In genomic region chr5:175609504-175609903, GRCh38 we compare ENCODE assay signal across 17 cellular contexts. TPM values are rescaled to one million over a fixed set of nuclear protein-coding genes. Genes with fewer than 3 reads are reported as not detected.
DNase-seq lines count a peak whose midpoint lies in the region; ATAC-seq and TF ChIP-seq lines count a peak whose summit lies in the region.
"Had no signal": no experiment of that assay in that cellular context is flagged by ENCODE, and none has a peak within 500 bp of the region (broad histone marks: within the 10 kb centered on the region; RNA-seq: fewer than 3 reads in every experiment).

No MANE protein-coding gene starts in this region.

- H3K4me1 Mint-ChIP-seq in T-helper 2 cell treated with Interferon-gamma antibody and Interleukin-4, amounts not matched to agents 5 μg/mL and 100 μg/mL, for 36 hours (ENCODE audit: low read depth): no peaks in the 10 kb centered on the region
- peaks cover 10% of the 10 kb centered on the region for H3K4me1 Mint-ChIP-seq in activated CD8-positive, alpha-beta T cell treated with anti-CD3 and anti-CD28 coated beads, Interleukin-2, amount 10 ng/mL, durations not matched to agents 7 days and 5 days (ENCODE audit: low read depth)
- no peaks in the 10 kb centered on the region for H3K4me1 Mint-ChIP-seq in nephron progenitor cell

- H3K9me3 ChIP-seq in hepatocyte (ENCODE audit: low read depth): no peaks in the 10 kb centered on the region
- H3K9me3 ChIP-seq: right lobe of liver had no signal

- H3K79me2 ChIP-seq in hepatocyte: no peaks in the 10 kb centered on the region

- CTCF ChIA-PET in activated CD8-positive, alpha-beta T cell treated with anti-CD3 and anti-CD28 coated beads, Interleukin-2, amount 10 ng/mL, durations not matched to agents 7 days and 5 days (lab: Charles Lee): interaction anchor here (0.7 kb wide), 1 partner anchor 25 kb away, joined by 4 read pairs; no protein-coding TSS in a partner anchor

- peak; percentile 15 for DNase-seq in T-helper 2 cell treated with Interferon-gamma antibody and Interleukin-4, amounts not matched to agents 5 μg/mL and 100 μg/mL, for 36 hours (ENCODE audit: low spot score)
- peak; percentile 30 for DNase-seq in activated CD8-positive, alpha-beta T cell treated with anti-CD3 and anti-CD28 coated beads, Interleukin-2, amount 10 ng/mL, durations not matched to agents 7 days and 5 days
- DNase-seq in nephron progenitor cell (no peak), hepatocyte (ENCODE audit: low spot score) (no peak), AG08395 (ENCODE audit: low spot score) (no peak)
- DNase-seq in stimulated activated CD8-positive, alpha-beta memory T cell treated with anti-CD3 and anti-CD28 coated beads, Interleukin-15, amount 100 ng/mL, for 48 hours (ENCODE audit: low read depth in 2 of 2): peak; percentile 20 to 43
- DNase-seq: COR-L47; effector CD8-positive, alpha-beta T cell; GOT3; left ventricle myocardium inferior; NCI-H1105 treated with DMSO at 0.1 percent for 48 hours; NCI-H2171; right lobe of liver; SHP77; T-helper 1 cell had no signal

- H3K27me3 Mint-ChIP-seq in T-helper 2 cell treated with Interferon-gamma antibody and Interleukin-4, amounts not matched to agents 5 μg/mL and 100 μg/mL, for 36 hours (ENCODE audit: low read depth): peaks cover 7% of the 10 kb centered on the region
- peaks cover 27% of the 10 kb centered on the region for H3K27me3 Mint-ChIP-seq in activated CD8-positive, alpha-beta T cell treated with anti-CD3 and anti-CD28 coated beads, Interleukin-2, amount 10 ng/mL, durations not matched to agents 7 days and 5 days (ENCODE audit: low read depth)
- peaks cover 10% of the 10 kb centered on the region for H3K27me3 Mint-ChIP-seq in nephron progenitor cell (ENCODE audit: low read depth, poor library complexity)

- POLR2A ChIA-PET in activated CD8-positive, alpha-beta T cell treated with anti-CD3 and anti-CD28 coated beads, Interleukin-2, amount 10 ng/mL, durations not matched to agents 7 days and 5 days (lab: Charles Lee): interaction anchor here (0.6 kb wide), 1 partner anchor 1012 kb away, joined by 3 read pairs; no protein-coding TSS in a partner anchor

- no peak overlapping the region for H3K27ac Mint-ChIP-seq in T-helper 2 cell treated with Interferon-gamma antibody and Interleukin-4, amounts not matched to agents 5 μg/mL and 100 μg/mL, for 36 hours
- H3K27ac Mint-ChIP-seq in activated CD8-positive, alpha-beta T cell treated with anti-CD3 and anti-CD28 coated beads, Interleukin-2, amount 10 ng/mL, durations not matched to agents 7 days and 5 days: no peak overlapping the region
- H3K27ac Mint-ChIP-seq in nephron progenitor cell: peak overlapping the region; percentile 23

- no peak overlapping the region for H2AFZ ChIP-seq in hepatocyte

- H3K9me2 ChIP-seq in hepatocyte (replicated peaks; ENCODE audit: insufficient read depth): no peaks in the 10 kb centered on the region

- WGBS in hepatocyte (ENCODE audit: low lambda C conversion rate, missing lambda C conversion rate): 81% methylated on average over 11 of the region's 11 CpGs

- no peak overlapping the region for H3K4me2 ChIP-seq in hepatocyte

- H3K36me3 ChIP-seq in hepatocyte (replicated peaks; ENCODE audit: insufficient read depth, low read depth): no peaks in the 10 kb centered on the region
- H3K36me3 ChIP-seq: left ventricle myocardium inferior, right lobe of liver had no signal

- no peak overlapping the region for H3K27ac ChIP-seq in hepatocyte
- H3K27ac ChIP-seq: left ventricle myocardium inferior, right lobe of liver had no signal

- no peaks in the 10 kb centered on the region for H4K20me1 ChIP-seq in hepatocyte (ENCODE audit: insufficient read depth, poor library complexity, severe bottlenecking)

- no peak for TF ChIP-seq CTCF in nephron progenitor cell (IDR thresholded peaks at IDR 0.05)
- no peak for TF ChIP-seq CTCF in hepatocyte (IDR thresholded peaks at IDR 0.05; ENCODE audit: poor library complexity)

- H3K4me3 ChIP-seq in hepatocyte: no peak overlapping the region
- H3K4me3 ChIP-seq: left ventricle myocardium inferior, right lobe of liver had no signal

- H3K27me3 ChIP-seq in hepatocyte: no peaks in the 10 kb centered on the region
- H3K27me3 ChIP-seq: right lobe of liver had no signal

- peaks cover 4% of the 10 kb centered on the region for H3K9me3 Mint-ChIP-seq in T-helper 2 cell treated with Interferon-gamma antibody and Interleukin-4, amounts not matched to agents 5 μg/mL and 100 μg/mL, for 36 hours
- H3K9me3 Mint-ChIP-seq in activated CD8-positive, alpha-beta T cell treated with anti-CD3 and anti-CD28 coated beads, Interleukin-2, amount 10 ng/mL, durations not matched to agents 7 days and 5 days (ENCODE audit: insufficient read depth): peaks cover 3% of the 10 kb centered on the region
- peaks cover 23% of the 10 kb centered on the region for H3K9me3 Mint-ChIP-seq in nephron progenitor cell

- H3K4me3 Mint-ChIP-seq in T-helper 2 cell treated with Interferon-gamma antibody and Interleukin-4, amounts not matched to agents 5 μg/mL and 100 μg/mL, for 36 hours: no peak overlapping the region
- no peak overlapping the region for H3K4me3 Mint-ChIP-seq in activated CD8-positive, alpha-beta T cell treated with anti-CD3 and anti-CD28 coated beads, Interleukin-2, amount 10 ng/mL, durations not matched to agents 7 days and 5 days
- no peak overlapping the region for H3K4me3 Mint-ChIP-seq in nephron progenitor cell
- H3K4me3 Mint-ChIP-seq: central memory CD8-positive, alpha-beta T cell had no signal

- H3K4me1 ChIP-seq in hepatocyte (ENCODE audit: insufficient read depth): peaks cover 6% of the 10 kb centered on the region
- H3K4me1 ChIP-seq: right lobe of liver had no signal

- peak; percentile 58 for ATAC-seq in activated CD8-positive, alpha-beta T cell treated with anti-CD3 and anti-CD28 coated beads, Interleukin-2, amount 10 ng/mL, durations not matched to agents 7 days and 5 days
- no peak for ATAC-seq in HG03175 (IDR thresholded peaks at IDR 0.05; ENCODE audit: unreplicated experiment)
- ATAC-seq: right lobe of liver had no signal

- H3K36me3 Mint-ChIP-seq in T-helper 2 cell treated with Interferon-gamma antibody and Interleukin-4, amounts not matched to agents 5 μg/mL and 100 μg/mL, for 36 hours (ENCODE audit: low read depth): no peaks in the 10 kb centered on the region
- no peaks in the 10 kb centered on the region for H3K36me3 Mint-ChIP-seq in activated CD8-positive, alpha-beta T cell treated with anti-CD3 and anti-CD28 coated beads, Interleukin-2, amount 10 ng/mL, durations not matched to agents 7 days and 5 days (ENCODE audit: low read depth)
- peaks cover 3% of the 10 kb centered on the region for H3K36me3 Mint-ChIP-seq in nephron progenitor cell (ENCODE audit: low read depth)

RNA-seq across cellular contexts. Expression of gene HRH2, which starts 48.4 kb away (rescaled TPM):
- total RNA-seq in activated CD8-positive, alpha-beta T cell treated with anti-CD3 and anti-CD28 coated beads, Interleukin-2, amount 10 ng/mL, durations not matched to agents 7 days and 5 days: 10 to 100 TPM; 26.9 to 27.5 TPM
- 1.9 and 2.5 TPM in 2 replicates for total RNA-seq in hepatocyte
- polyA plus RNA-seq in hepatocyte: 2.2 and 2.4 TPM in 2 replicates

Comparison
In these comparisons a context has a peak if more than half of its experiments do, and no peak if none do; other contexts are left out.
1. DNase-seq: peak in T-helper 2 cell treated with Interferon-gamma antibody and Interleukin-4, amounts not matched to agents 5 μg/mL and 100 μg/mL, for 36 hours (single experiment), activated CD8-positive, alpha-beta T cell treated with anti-CD3 and anti-CD28 coated beads, Interleukin-2, amount 10 ng/mL, durations not matched to agents 7 days and 5 days (single experiment) and stimulated activated CD8-positive, alpha-beta memory T cell treated with anti-CD3 and anti-CD28 coated beads, Interleukin-15, amount 100 ng/mL, for 48 hours (2 of 2); none in nephron progenitor cell (single experiment), hepatocyte (single experiment) and AG08395 (single experiment).